ENCODE assay signal across 8 cellular contexts in genomic region chr21:36203603-36203889, GRCh38. TPM values are rescaled to one million over a fixed set of nuclear protein-coding genes. Genes with fewer than 3 reads are reported as not detected.
DNase-seq lines count a peak whose midpoint lies in the region; ATAC-seq, FAIRE-seq and TF ChIP-seq lines count a peak whose summit lies in the region.

No MANE protein-coding gene starts in this region.

- in situ Hi-C loops in Panc1 (cut with HindIII; ENCODE audit: low pct_unique_long_range_greater_than_20kb, low sequenced_read_pairs) (no loop called here), gastrocnemius medialis (cut with MboI; ENCODE audit: low sequenced_read_pairs in 4 of 4) (no loop called here)

- POLR2A ChIA-PET in Panc1 (lab: Charles Lee) = interaction anchor here (0.6 kb wide), 2 partner anchors 13 to 1678 kb away, joined by 3 to 6 read pairs; no protein-coding TSS in a partner anchor

- H3K36me3 ChIP-seq in Panc1 (ENCODE audit: control insufficient read depth, insufficient read depth, low read length) (no peaks in the 10 kb centered on the region), bronchial epithelial cell (ENCODE audit: control insufficient read depth, insufficient read depth, low read length) (no peaks in the 10 kb centered on the region), gastrocnemius medialis (no peaks in the 10 kb centered on the region)

- CTCF ChIA-PET in Panc1 (lab: Charles Lee) = interaction anchor here (0.7 kb wide), 1 partner anchor 108 kb away, joined by 3 read pairs; no protein-coding TSS in a partner anchor

- peaks cover 23% of the 10 kb centered on the region for H3K4me1 ChIP-seq in Panc1 (ENCODE audit: control insufficient read depth, insufficient read depth, low read length)
- peaks cover 29 to 40% of the 10 kb centered on the region in 2 donors for H3K4me1 ChIP-seq in gastrocnemius medialis

- H3K4me3 ChIP-seq in Panc1 (ENCODE audit: low read depth in 2 of 2, low read length in 2 of 2) (no peak overlapping the region), bronchial epithelial cell (ENCODE audit: low read depth, low read length) (no peak overlapping the region), gastrocnemius medialis (no peak overlapping the region)

- H3K9me3 ChIP-seq in Panc1 (ENCODE audit: control insufficient read depth, insufficient read depth, low read depth, low read length) (no peaks in the 10 kb centered on the region), gastrocnemius medialis (no peaks in the 10 kb centered on the region)

- no peak for DNase-seq in Panc1 (ENCODE audit: low read depth, low spot score)
- peak; percentile 91 for DNase-seq in bronchial epithelial cell (ENCODE audit: low read depth)
- peak; percentile 51 to 55 for DNase-seq in gastrocnemius medialis
- DNase-seq in NCI-H1694 (lab: John Stamatoyannopoulos, UW) = no peak
- DNase-seq in left lobe of liver (ENCODE audit: low spot score) = no peak

- no TSS peak for BruUV-seq in Panc1 (replicated peaks; lab: Mats Ljungman, UMichigan)

- TF ChIP-seq CTCF in Panc1 (IDR thresholded peaks at IDR 0.05) (no peak), bronchial epithelial cell (IDR thresholded peaks at IDR 0.05; ENCODE audit: insufficient read depth, low read length, severe bottlenecking) (no peak), gastrocnemius medialis (IDR thresholded peaks at IDR 0.05 in 4 of 5, conservative IDR thresholded peaks at IDR 0.05 in 1 of 5) (no peak)

- no peak for FAIRE-seq in bronchial epithelial cell (lab: Jason Lieb, UNC)

- intact Hi-C loops in Panc1 (cut with micrococcal nuclease; ENCODE audit: unreplicated experiment) = no loop called here
- intact Hi-C loops in gastrocnemius medialis (cut with DNase I; ENCODE audit: low total_unique reads) = loop anchor here (2.0 kb wide), 2 partner anchors 15 to 117 kb away; partner anchors contain the start of gene MORC3

- peak; percentile 63 for ATAC-seq in GM18511 (IDR thresholded peaks at IDR 0.05; ENCODE audit: unreplicated experiment)
- peak; percentile 75 for ATAC-seq in Panc1
- peak; percentile 44 to 48 for ATAC-seq in gastrocnemius medialis
- no peak for ATAC-seq in GM18861 (IDR thresholded peaks at IDR 0.05; ENCODE audit: unreplicated experiment)
- ATAC-seq in HG03442 (IDR thresholded peaks at IDR 0.05; ENCODE audit: unreplicated experiment) = no peak
- ATAC-seq in left lobe of liver = no peak

- TF ChIP-seq POLR2A in gastrocnemius medialis (IDR thresholded peaks at IDR 0.05) = no peak

- H3K27me3 ChIP-seq in Panc1 (ENCODE audit: control insufficient read depth, insufficient read depth, low read length) = no peaks in the 10 kb centered on the region
- H3K27me3 ChIP-seq in bronchial epithelial cell (ENCODE audit: control insufficient read depth, insufficient read depth, low read length) = no peaks in the 10 kb centered on the region
- H3K27me3 ChIP-seq in gastrocnemius medialis = no peaks in the 10 kb centered on the region

- H3K27ac ChIP-seq in Panc1 (ENCODE audit: low read length) (0 out of 2 replicates have a peak overlapping the region, but pooled peaks have one; percentile 18), gastrocnemius medialis (peak overlapping the region; percentile 85 to 92 (median 90))

RNA-seq across cellular contexts. Expression of gene DOP1B, which starts 46.9 kb away (rescaled TPM):
- 31.0 TPM for total RNA-seq in Panc1 (2021; ENCODE audit: unreplicated experiment)
- 23.5 TPM for polyA plus RNA-seq in Panc1 (2012; ENCODE audit: insufficient read length)
- 3.4 and 5.8 TPM in 2 replicates for total RNA-seq in bronchial epithelial cell
- total RNA-seq in gastrocnemius medialis = 10 to 100 TPM; 10.4 to 16.5 (median 13.5) TPM
- 23.6 TPM for total RNA-seq in left lobe of liver

Comparison
In these comparisons a context has a peak if more than half of its experiments do, and no peak if none do; other contexts are left out.
1. ATAC-seq: peak in GM18511 (single experiment), Panc1 (single experiment) and gastrocnemius medialis (2 of 2); none in GM18861 (single experiment), HG03442 (single experiment) and left lobe of liver (single experiment).
2. DNase-seq: peak in bronchial epithelial cell (single experiment) and gastrocnemius medialis (2 of 2); none in Panc1 (single experiment), NCI-H1694 (single experiment) and left lobe of liver (single experiment).